ENCODE assay signal across 7 cellular contexts in the genomic region with DNA sequence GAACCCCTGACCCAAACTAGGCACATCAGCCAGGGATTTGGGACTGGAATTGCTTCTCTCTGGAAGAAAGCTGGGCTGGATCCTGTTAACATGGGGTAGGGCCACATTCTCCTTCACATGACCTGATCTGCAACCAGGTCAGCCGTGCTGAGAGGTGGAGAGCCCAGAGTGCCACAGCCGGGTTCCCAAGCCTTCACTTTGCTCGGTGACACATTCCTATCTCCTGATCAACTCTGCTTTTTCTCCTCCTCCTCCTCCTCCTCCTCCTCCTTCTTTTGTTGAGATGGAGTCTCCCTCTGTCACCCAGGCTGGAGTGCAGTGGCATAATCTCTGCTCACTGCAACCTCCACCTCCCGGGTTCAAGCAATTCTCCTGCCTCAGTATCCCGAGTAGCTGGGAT. TPM values are rescaled to one million over a fixed set of nuclear protein-coding genes. Genes with fewer than 3 reads are reported as not detected.
A peak's percentile ranks its signal among the peaks of the same experiment; 100 is the strongest.
DNase-seq lines count a peak whose midpoint lies in the region; FAIRE-seq and TF ChIP-seq lines count a peak whose summit lies in the region.
"Not testable (repeated sequence)": the region's sequence is repeated elsewhere in the genome, so short reads cannot be mapped to it uniquely, and the experiment has no call there.

No MANE protein-coding gene starts in this region.

- not testable (repeated sequence) for H3K4ac ChIP-seq in neuronal stem cell (ENCODE audit: low read length)

- not testable (repeated sequence) for FAIRE-seq in RCC 7860 (lab: Jason Lieb, UNC); kidney (lab: Jason Lieb, UNC)

- H3K9me3 Mint-ChIP-seq in HFFc6, result not testable (repeated sequence)

- peak overlapping the region; percentile 37 for H2BK15ac ChIP-seq in neuronal stem cell (ENCODE audit: low read length)

- not testable (repeated sequence) for H3K27me3 Mint-ChIP-seq in HFFc6 (ENCODE audit: insufficient read depth)

- not testable (repeated sequence) for H3K36me3 Mint-ChIP-seq in HFFc6 (ENCODE audit: low read depth)

- H3K27me3 ChIP-seq in ascending aorta; neuronal stem cell (ENCODE audit: control insufficient read depth in 3 of 3, insufficient read depth in 3 of 3, low read depth in 1 of 3, low read length in 3 of 3); testis: not testable (repeated sequence)

- H3K27ac ChIP-seq in ascending aorta, result peak overlapping the region; percentile 74 to 81
- peak overlapping the region; percentile 54 to 83 for H3K27ac ChIP-seq in coronary artery
- H3K27ac ChIP-seq in kidney (ENCODE audit: low read depth in 2 of 2, low read length in 2 of 2), result peak overlapping the region; percentile 34 to 53
- H3K27ac ChIP-seq in neuronal stem cell (replicated peaks; ENCODE audit: low read length), result not testable (repeated sequence)
- H3K27ac ChIP-seq in testis, result peak overlapping the region; percentile 53 to 76

- H3K4me1 Mint-ChIP-seq in HFFc6 (ENCODE audit: low read depth), result peaks cover 35% of the 10 kb centered on the region

- H3K9me3 ChIP-seq in ascending aorta; kidney (ENCODE audit: control insufficient read depth in 1 of 2, low read length in 2 of 2); neuronal stem cell (replicated peaks in 1 of 2; ENCODE audit: control insufficient read depth in 2 of 2, insufficient read depth in 1 of 2, low read depth in 1 of 2, low read length in 2 of 2); testis: not testable (repeated sequence)

- WGBS in neuronal stem cell (ENCODE audit: extremely low coverage in 2 of 2, insufficient read length in 2 of 2, insufficient replicate concordance in 1 of 2), 2 donors, result no CpG with 5 or more reads among the region's 5 CpGs
- WGBS in testis, 2 donors, result 69 to 85% methylated on average over 5 of the region's 5 CpGs

- H4K8ac ChIP-seq in neuronal stem cell (ENCODE audit: low read depth, low read length), result not testable (repeated sequence)

- not testable (repeated sequence) for TF ChIP-seq CTCF in HFFc6 (IDR thresholded peaks at IDR 0.05); ascending aorta (IDR thresholded peaks at IDR 0.05); coronary artery (IDR thresholded peaks at IDR 0.05); kidney (IDR thresholded peaks at IDR 0.05; ENCODE audit: borderline replicate concordance, extremely low read depth, insufficient read depth); testis (IDR thresholded peaks at IDR 0.05)

- H3K4me1 ChIP-seq in ascending aorta (peaks cover 0 to 19% of the 10 kb centered on the region in 2 donors), testis (peaks cover 31% of the 10 kb centered on the region)
- H3K4me1 ChIP-seq in kidney (ENCODE audit: control insufficient read depth in 1 of 2, insufficient read depth in 1 of 2, low read depth in 1 of 2, low read length in 2 of 2); neuronal stem cell (ENCODE audit: control insufficient read depth in 2 of 2, insufficient read depth in 1 of 2, low read depth in 1 of 2, low read length in 2 of 2): not testable (repeated sequence)

- peak overlapping the region; percentile 6 for H3K23ac ChIP-seq in neuronal stem cell (ENCODE audit: low read depth, low read length, poor library complexity)

- not testable (repeated sequence) for H3K18ac ChIP-seq in neuronal stem cell (ENCODE audit: low read length)

- not testable (repeated sequence) for H3K4me3 Mint-ChIP-seq in HFFc6

- intact Hi-C loops in ascending aorta (cut with DNase I), result loop anchor here (2.0 to 5.0 kb wide), 2 partner anchors 37 to 141 kb away; no protein-coding TSS in a partner anchor
- intact Hi-C loops in kidney (cut with DNase I); testis (cut with DNase I; ENCODE audit: low total_unique reads): not testable (repeated sequence)

- not testable (repeated sequence) for TF ChIP-seq POLR2A in testis (IDR thresholded peaks at IDR 0.05)

- H2BK120ac ChIP-seq in neuronal stem cell (ENCODE audit: low read depth, low read length), result not testable (repeated sequence)

- H2AFZ ChIP-seq in neuronal stem cell (ENCODE audit: low read length), result not testable (repeated sequence)

- not testable (repeated sequence) for H3K4me3 ChIP-seq in ascending aorta; coronary artery; kidney (ENCODE audit: low read length in 2 of 2); neuronal stem cell (ENCODE audit: low read length in 2 of 2); testis

- H3K79me1 ChIP-seq in neuronal stem cell (ENCODE audit: low read depth, low read length), result not testable (repeated sequence)

- not testable (repeated sequence) for H2BK5ac ChIP-seq in neuronal stem cell (ENCODE audit: low read length)

- H2BK12ac ChIP-seq in neuronal stem cell (ENCODE audit: low read length), result peak overlapping the region; percentile 22

- H3K9ac ChIP-seq in kidney (ENCODE audit: low read length in 2 of 2); neuronal stem cell (ENCODE audit: low read depth, low read length, poor library complexity): not testable (repeated sequence)

- DNase-seq in HFFc6; ascending aorta (ENCODE audit: low spot score in 2 of 2); coronary artery (ENCODE audit: low spot score); kidney; neuronal stem cell (ENCODE audit: low spot score); testis: not testable (repeated sequence)
- DNase-seq in RCC 7860 (ENCODE audit: low spot score), result peak; percentile 54

- peak overlapping the region; percentile 86; the same call in 1 of the 2 replicates for H3K27ac Mint-ChIP-seq in HFFc6

- H2AK5ac ChIP-seq in neuronal stem cell (ENCODE audit: low read depth, low read length), result not testable (repeated sequence)

- H3K4me2 ChIP-seq in neuronal stem cell (ENCODE audit: insufficient read depth, low read length, poor library complexity, severe bottlenecking), result not testable (repeated sequence)

- not testable (repeated sequence) for H3K36me3 ChIP-seq in ascending aorta; kidney (ENCODE audit: control insufficient read depth in 1 of 2, insufficient read depth in 2 of 2, low read length in 2 of 2); neuronal stem cell (replicated peaks in 1 of 2; ENCODE audit: control insufficient read depth in 2 of 2, insufficient read depth in 2 of 2, low read length in 2 of 2); testis (ENCODE audit: low read depth, missing control alignments)

- H4K91ac ChIP-seq in neuronal stem cell (ENCODE audit: low read depth, low read length, poor library complexity), result not testable (repeated sequence)

- H3K14ac ChIP-seq in neuronal stem cell (ENCODE audit: low read length), result peak overlapping the region; percentile 75

RNA-seq across cellular contexts. Expression of a gene that starts 7.9 kb away (rescaled TPM):
- 10 to 100 TPM; 57.6 to 80.9 (median 70.4) TPM for total RNA-seq in HFFc6 (2021; fragmentation: NEBNext Ultra II Directional; extraction: Animal tissue kit (Norgen Biotek cat#: 25700))
- total RNA-seq in ascending aorta (48.0 TPM), kidney (69.7 TPM), testis (100 to 1,000 TPM; 145 to 148 TPM)
- polyA plus RNA-seq in kidney (ENCODE audit: insufficient read depth, low read depth, low replicate concordance) (33.7 TPM), testis (ENCODE audit: insufficient read depth, low read depth, low replicate concordance) (142 TPM)
- 112 TPM for polyA plus RNA-seq in neuronal stem cell (2013, experiment 1 of 2)
- 111 TPM for polyA plus RNA-seq in neuronal stem cell (2013, experiment 2 of 2)
